ENCODE assay signal across 8 cellular contexts in the genomic region with DNA sequence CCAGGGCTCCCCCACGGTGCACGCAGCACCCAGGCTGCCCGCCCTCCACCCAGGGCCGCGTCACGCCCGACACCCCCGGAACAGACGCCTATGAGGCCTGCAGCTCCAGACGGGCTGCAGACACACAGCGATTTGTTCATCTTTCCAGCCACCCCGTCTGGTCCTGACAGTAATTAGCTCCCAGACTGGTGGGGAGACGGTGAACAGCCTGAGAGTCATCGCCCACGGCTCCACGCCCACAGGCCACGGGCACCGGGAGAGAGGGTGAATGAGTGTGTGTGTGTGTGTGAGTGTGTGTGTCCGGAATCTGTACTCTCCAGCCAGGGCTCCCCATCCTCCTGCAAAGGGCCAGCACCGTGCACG. TPM values are rescaled to one million over a fixed set of nuclear protein-coding genes. Genes with fewer than 3 reads are reported as not detected.
DNase-seq lines count a peak whose midpoint lies in the region; ATAC-seq lines count a peak whose summit lies in the region.

No MANE protein-coding gene starts in this region.

- intact Hi-C loops in activated CD4-positive, alpha-beta T cell treated with anti-CD3 and anti-CD28 coated beads, Interleukin-2, amount 10 ng/mL, durations not matched to agents 24 days and 14 days (cut with micrococcal nuclease), result no loop called here

- H3K4me3 Mint-ChIP-seq in activated CD4-positive, alpha-beta T cell treated with anti-CD3 and anti-CD28 coated beads, Interleukin-2, amount 10 ng/mL, durations not matched to agents 24 days and 14 days, result peak overlapping the region; percentile 70
- peak overlapping the region; percentile 57 to 74 for H3K4me3 Mint-ChIP-seq in activated T-cell treated with anti-CD3 and anti-CD28 coated beads, Interleukin-2, amount 50 U/mL, for 72 hours

- H3K36me3 Mint-ChIP-seq in activated CD4-positive, alpha-beta T cell treated with anti-CD3 and anti-CD28 coated beads, Interleukin-2, amount 10 ng/mL, durations not matched to agents 24 days and 14 days (ENCODE audit: low read depth), result no peaks in the 10 kb centered on the region
- H3K36me3 Mint-ChIP-seq in activated T-cell treated with anti-CD3 and anti-CD28 coated beads, Interleukin-2, amount 50 U/mL, for 72 hours (ENCODE audit: insufficient read depth in 2 of 2), result no peaks in the 10 kb centered on the region

- no peak for DNase-seq in activated CD4-positive, alpha-beta T cell treated with anti-CD3 and anti-CD28 coated beads, Interleukin-2, amount 10 ng/mL, durations not matched to agents 24 days and 14 days
- no peak for DNase-seq in activated CD4-positive, alpha-beta T cell treated with anti-CD3 and anti-CD28 coated beads, Interleukin-2, amount 50 U/mL, for 48 hours
- DNase-seq in activated T-cell treated with anti-CD3 and anti-CD28 coated beads, Interleukin-2, amount 50 U/mL, for 72 hours, result no peak
- DNase-seq in hepatic stellate cell (ENCODE audit: low spot score), result peak; percentile 64
- DNase-seq in superior temporal gyrus (ENCODE audit: extremely low spot score), result peak; percentile 14
- no peak for DNase-seq in DMS79 (lab: John Stamatoyannopoulos, UW)
- DNase-seq in DMS53 (lab: John Stamatoyannopoulos, UW), result no peak
- no peak for DNase-seq in NCI-H82 (lab: John Stamatoyannopoulos, UW)

- peaks cover 34% of the 10 kb centered on the region for H3K4me1 Mint-ChIP-seq in activated CD4-positive, alpha-beta T cell treated with anti-CD3 and anti-CD28 coated beads, Interleukin-2, amount 10 ng/mL, durations not matched to agents 24 days and 14 days
- H3K4me1 Mint-ChIP-seq in activated T-cell treated with anti-CD3 and anti-CD28 coated beads, Interleukin-2, amount 50 U/mL, for 72 hours (ENCODE audit: low read depth), result peaks cover 23% of the 10 kb centered on the region

- no peak overlapping the region for H3K27ac Mint-ChIP-seq in activated CD4-positive, alpha-beta T cell treated with anti-CD3 and anti-CD28 coated beads, Interleukin-2, amount 10 ng/mL, durations not matched to agents 24 days and 14 days
- no peak overlapping the region for H3K27ac Mint-ChIP-seq in activated T-cell treated with anti-CD3 and anti-CD28 coated beads, Interleukin-2, amount 50 U/mL, for 72 hours

- peaks cover 48% of the 10 kb centered on the region for H3K27me3 Mint-ChIP-seq in activated CD4-positive, alpha-beta T cell treated with anti-CD3 and anti-CD28 coated beads, Interleukin-2, amount 10 ng/mL, durations not matched to agents 24 days and 14 days
- peaks cover 47% of the 10 kb centered on the region for H3K27me3 Mint-ChIP-seq in activated T-cell treated with anti-CD3 and anti-CD28 coated beads, Interleukin-2, amount 50 U/mL, for 72 hours (ENCODE audit: low read depth)

- H3K9me3 Mint-ChIP-seq in activated CD4-positive, alpha-beta T cell treated with anti-CD3 and anti-CD28 coated beads, Interleukin-2, amount 10 ng/mL, durations not matched to agents 24 days and 14 days, result no peaks in the 10 kb centered on the region
- H3K9me3 Mint-ChIP-seq in activated T-cell treated with anti-CD3 and anti-CD28 coated beads, Interleukin-2, amount 50 U/mL, for 72 hours, result no peaks in the 10 kb centered on the region

- no peak for ATAC-seq in activated T-cell treated with anti-CD3 and anti-CD28 coated beads, Interleukin-2, amount 50 U/mL, for 72 hours (replicated peaks in 1 of 2)

RNA-seq across cellular contexts. Expression of gene GADD45B, which starts 18.1 kb away (rescaled TPM):
- 101 and 102 TPM in 2 replicates for total RNA-seq in activated CD4-positive, alpha-beta T cell treated with anti-CD3 and anti-CD28 coated beads, Interleukin-2, amount 10 ng/mL, durations not matched to agents 24 days and 14 days
- total RNA-seq in activated T-cell treated with anti-CD3 and anti-CD28 coated beads, Interleukin-2, amount 50 U/mL, for 72 hours, result 10 to 100 TPM; 84.4 to 84.5 TPM

RNA-seq across cellular contexts. Expression of gene LMNB2, which starts 37.3 kb away (rescaled TPM):
- total RNA-seq in activated CD4-positive, alpha-beta T cell treated with anti-CD3 and anti-CD28 coated beads, Interleukin-2, amount 10 ng/mL, durations not matched to agents 24 days and 14 days, result 120 TPM in 2 replicates
- total RNA-seq in activated T-cell treated with anti-CD3 and anti-CD28 coated beads, Interleukin-2, amount 50 U/mL, for 72 hours, result 10 to 100 TPM; 72.2 to 76.8 TPM

Comparison
In these comparisons a context has a peak if more than half of its experiments do, and no peak if none do; other contexts are left out.
1. DNase-seq: peak in hepatic stellate cell (single experiment) and superior temporal gyrus (single experiment); none in activated CD4-positive, alpha-beta T cell treated with anti-CD3 and anti-CD28 coated beads, Interleukin-2, amount 10 ng/mL, durations not matched to agents 24 days and 14 days (single experiment), activated CD4-positive, alpha-beta T cell treated with anti-CD3 and anti-CD28 coated beads, Interleukin-2, amount 50 U/mL, for 48 hours (0 of 2), activated T-cell treated with anti-CD3 and anti-CD28 coated beads, Interleukin-2, amount 50 U/mL, for 72 hours (0 of 2), DMS79 (single experiment), DMS53 (single experiment) and NCI-H82 (single experiment).